In genomic region chr14:34715108-34715863, GRCh38 we compare ENCODE assay signal across 8 cellular contexts. TPM values are rescaled to one million over a fixed set of nuclear protein-coding genes. Genes with fewer than 3 reads are reported as not detected.
DNase-seq lines count a peak whose midpoint lies in the region; ATAC-seq and TF ChIP-seq lines count a peak whose summit lies in the region.

No MANE protein-coding gene starts in this region.

- intact Hi-C loops in esophagus squamous epithelium (cut with DNase I) = no loop called here

- peaks cover 0 to 49% (median 6%) of the 10 kb centered on the region in 3 donors for H3K4me1 ChIP-seq in esophagus squamous epithelium

- H3K27ac Mint-ChIP-seq in progenitor cell of endocrine pancreas = peak overlapping the region; percentile 49

- in situ Hi-C loops in G401 (cut with HindIII; ENCODE audit: low sequenced_read_pairs) = no loop called here

- no peaks in the 10 kb centered on the region for H3K9me3 Mint-ChIP-seq in progenitor cell of endocrine pancreas (ENCODE audit: low read depth)

- TF ChIP-seq CTCF in RWPE1 (conservative IDR thresholded peaks at IDR 0.05; ENCODE audit: low read depth) = no peak
- no peak for TF ChIP-seq CTCF in esophagus squamous epithelium (IDR thresholded peaks at IDR 0.05)
- no peak for TF ChIP-seq CTCF in progenitor cell of endocrine pancreas (IDR thresholded peaks at IDR 0.05; ENCODE audit: unreplicated experiment)

- TF ChIP-seq POLR2A in esophagus squamous epithelium (IDR thresholded peaks at IDR 0.05) = no peak

- peaks cover 0 to 11% (median 0%) of the 10 kb centered on the region in 3 donors for H3K36me3 ChIP-seq in esophagus squamous epithelium

- CTCF ChIA-PET in RWPE1 (lab: Yijun Ruan, JAX) = interaction anchor here (0.6 to 0.7 kb wide), 4 partner anchors 14 to 548 kb away, joined by 3 to 4 read pairs (median 4); no protein-coding TSS in a partner anchor

- H3K4me1 Mint-ChIP-seq in progenitor cell of endocrine pancreas (ENCODE audit: low read depth) = peaks cover 9% of the 10 kb centered on the region

- H3K9me3 ChIP-seq in esophagus squamous epithelium = no peaks in the 10 kb centered on the region

- H3K27ac ChIP-seq in RWPE1 (peak overlapping the region; percentile 89), esophagus squamous epithelium (peak overlapping the region; percentile 87 to 98 (median 96))

- ATAC-seq in HG03280 (IDR thresholded peaks at IDR 0.05; ENCODE audit: unreplicated experiment) = no peak

- DNase-seq in G401 (ENCODE audit: low spot score) (peak; percentile 51), RWPE1 (ENCODE audit: low spot score) (no peak), esophagus squamous epithelium (lab: John Stamatoyannopoulos, UW) (no peak), progenitor cell of endocrine pancreas (ENCODE audit: low spot score, unreplicated experiment) (no peak), HUDEP-2 (lab: John Stamatoyannopoulos, UW; ENCODE audit: unreplicated experiment in 76 of 76) (no peak)
- DNase-seq in stimulated activated CD4-positive, alpha-beta T cell treated with anti-CD3 and anti-CD28 coated beads, Interleukin-4, amount 100 ng/mL, for 1 hour = no peak
- no peak for DNase-seq in activated CD4-positive, CD25-positive, alpha-beta regulatory T cell treated with anti-CD3 and anti-CD28 coated beads, Interleukin-2, amount 50 U/mL, for 72 hours

- peaks cover 9% of the 10 kb centered on the region for H3K27me3 Mint-ChIP-seq in progenitor cell of endocrine pancreas

- H3K27me3 ChIP-seq in esophagus squamous epithelium = no peaks in the 10 kb centered on the region

- H3K4me3 Mint-ChIP-seq in progenitor cell of endocrine pancreas (ENCODE audit: low read depth) = peak overlapping the region; percentile 69

- H3K4me3 ChIP-seq in esophagus squamous epithelium = peak overlapping the region; percentile 70 to 93 (median 86)

- POLR2A ChIA-PET in RWPE1 (lab: Yijun Ruan, JAX; ENCODE audit: low non-redundant PET) = no interaction called here

- WGBS in esophagus squamous epithelium, 2 donors = 36 to 38% methylated on average over 9 of the region's 9 CpGs

- H3K36me3 Mint-ChIP-seq in progenitor cell of endocrine pancreas (ENCODE audit: insufficient read depth) = peaks cover 6% of the 10 kb centered on the region

RNA-seq across cellular contexts. Expression of gene CFL2, which starts 0.9 kb away (rescaled TPM):
- 50.6 and 61.0 TPM in 2 replicates for total RNA-seq in G401 (2014; rRNA removed; shearing (Covaris generic))
- 10 to 100 TPM in 2 of 4 donors, 1 to 10 TPM in 2; 4.5 to 58.7 (median 10.0) TPM for total RNA-seq in esophagus squamous epithelium
- 17.4 and 19.6 TPM in 2 replicates for total RNA-seq in progenitor cell of endocrine pancreas
